1 cellular context compared by ENCODE assay signal in genomic region chr11:1628506-1629325, GRCh38.
TF ChIP-seq lines count a peak whose summit lies in the region.

No MANE protein-coding gene starts in this region.

TF ChIP-seq in HepG2, 621 proteins besides CTCF, POLR2A, EP300 and RAD21 (continued from another document):
- TF ChIP-seq JARID2 (CRISPR knock-in tag; IDR thresholded peaks at IDR 0.05; ENCODE audit: insufficient replicate concordance) (peak; percentile 47), ZNF572 (CRISPR knock-in tag; IDR thresholded peaks at IDR 0.05) (no peak)
